1 cellular context compared by ENCODE assay signal in genomic region chr22:37501610-37502341, GRCh38.
TF ChIP-seq lines count a peak whose summit lies in the region.

No MANE protein-coding gene starts in this region.

TF ChIP-seq in GM23338, 12 proteins besides CTCF, POLR2A, EP300 and RAD21 (continued from another document):
- no peak for TF ChIP-seq NANOG (IDR thresholded peaks at IDR 0.05; ENCODE audit: borderline replicate concordance)
- TF ChIP-seq REST (IDR thresholded peaks at IDR 0.05; ENCODE audit: unreplicated experiment), result no peak
- TF ChIP-seq POLR2AphosphoS5 (IDR thresholded peaks at IDR 0.05; ENCODE audit: low read depth), result no peak
- TF ChIP-seq ZNF331 (CRISPR knock-in tag; IDR thresholded peaks at IDR 0.05; ENCODE audit: low read depth), result no peak
